In genomic region chr4:184814686-184815045, GRCh38 we compare ENCODE assay signal across 8 cellular contexts. TPM values are rescaled to one million over a fixed set of nuclear protein-coding genes. Genes with fewer than 3 reads are reported as not detected.
DNase-seq lines count a peak whose midpoint lies in the region; ATAC-seq and TF ChIP-seq lines count a peak whose summit lies in the region.

No MANE protein-coding gene starts in this region.

- DNase-seq in GM23248 = peak; percentile 47
- no peak for DNase-seq in left colon
- no peak for DNase-seq in stimulated activated effector memory CD8-positive, alpha-beta T cell treated with anti-CD3 and anti-CD28 coated beads, Interleukin-12 subunit alpha, Interleukin-12 subunit beta, amount 100 ng/mL, for 72 hours (ENCODE audit: low spot score in 2 of 2)
- no peak for DNase-seq in WTC11 (ENCODE audit: low spot score)
- no peak for DNase-seq in T1000 (lab: John Stamatoyannopoulos, UW)
- DNase-seq in epidermal melanocyte (ENCODE audit: insufficient read length, low spot score) = no peak

- no peak for TF ChIP-seq CTCF in WTC11 (IDR thresholded peaks at IDR 0.05)

- H3F3A ChIP-seq in GM23248 (ENCODE audit: insufficient read depth) = no peaks in the 10 kb centered on the region

- no peaks in the 10 kb centered on the region for H3K9me3 Mint-ChIP-seq in activated T-helper 17 cell treated with anti-CD3 and anti-CD28 coated beads, Interleukin-2, amount 50 U/mL, for 72 hours
- H3K9me3 Mint-ChIP-seq in stimulated activated effector memory CD8-positive, alpha-beta T cell treated with anti-CD3 and anti-CD28 coated beads, Interleukin-12 subunit alpha, Interleukin-12 subunit beta, amount 100 ng/mL, for 72 hours = no peaks in the 10 kb centered on the region
- no peaks in the 10 kb centered on the region for H3K9me3 Mint-ChIP-seq in WTC11

- CTCF ChIA-PET in WTC11 (lab: Charles Lee) = interaction anchor here (0.6 to 1.4 kb wide), 5 partner anchors 11 to 190 kb away, joined by 3 to 5 read pairs (median 3); partner anchors contain the start of gene ACSL1

- H3K27me3 Mint-ChIP-seq in activated T-helper 17 cell treated with anti-CD3 and anti-CD28 coated beads, Interleukin-2, amount 50 U/mL, for 72 hours = no peaks in the 10 kb centered on the region
- no peaks in the 10 kb centered on the region; the same call in none of the 2 replicates for H3K27me3 Mint-ChIP-seq in WTC11 (ENCODE audit: low read depth)

- peak overlapping the region; percentile 28; the same call in 1 of the 2 replicates for H2AFZ ChIP-seq in GM23248

- ATAC-seq in activated T-helper 17 cell treated with anti-CD3 and anti-CD28 coated beads, Interleukin-2, amount 50 U/mL, for 72 hours (replicated peaks) = no peak
- ATAC-seq in left colon (peak; percentile 14), GM19455 (IDR thresholded peaks at IDR 0.05; ENCODE audit: unreplicated experiment) (no peak), WTC11 (no peak)
- no peak for ATAC-seq in stimulated activated effector memory CD8-positive, alpha-beta T cell treated with anti-CD3 and anti-CD28 coated beads, Interleukin-12 subunit alpha, Interleukin-12 subunit beta, amount 100 ng/mL, for 72 hours

- peak overlapping the region; percentile 39 for H3K4me2 ChIP-seq in GM23248 (ENCODE audit: unreplicated experiment)

- H3K9me2 ChIP-seq in GM23248 (ENCODE audit: insufficient read depth) = no peaks in the 10 kb centered on the region

- WGBS in GM23248 (ENCODE audit: low coverage in 1 of 2, low lambda C conversion rate in 2 of 2, missing lambda C conversion rate in 2 of 2), 2 experiments = 53 to 59% methylated on average over 5 of the region's 5 CpGs

- H3K27ac ChIP-seq in GM23248 = no peak overlapping the region

- no peaks in the 10 kb centered on the region for H4K20me1 ChIP-seq in GM23248 (ENCODE audit: insufficient read depth)

- 0 out of 2 replicates have a peak overlapping the region, but pooled peaks have one; percentile 22 for H3K4me3 ChIP-seq in GM23248

- H3K4me3 Mint-ChIP-seq in activated T-helper 17 cell treated with anti-CD3 and anti-CD28 coated beads, Interleukin-2, amount 50 U/mL, for 72 hours = peak overlapping the region; percentile 2
- H3K4me3 Mint-ChIP-seq in stimulated activated effector memory CD8-positive, alpha-beta T cell treated with anti-CD3 and anti-CD28 coated beads, Interleukin-12 subunit alpha, Interleukin-12 subunit beta, amount 100 ng/mL, for 72 hours = peak overlapping the region; percentile 36
- no peak overlapping the region for H3K4me3 Mint-ChIP-seq in WTC11

- H3K4me1 ChIP-seq in GM23248 (ENCODE audit: insufficient read depth) = peaks cover 15% of the 10 kb centered on the region

- POLR2A ChIA-PET in WTC11 (lab: Charles Lee) = no interaction called here

- peak overlapping the region; percentile 28 for H3K27ac Mint-ChIP-seq in activated T-helper 17 cell treated with anti-CD3 and anti-CD28 coated beads, Interleukin-2, amount 50 U/mL, for 72 hours
- peak overlapping the region; percentile 91 for H3K27ac Mint-ChIP-seq in stimulated activated effector memory CD8-positive, alpha-beta T cell treated with anti-CD3 and anti-CD28 coated beads, Interleukin-12 subunit alpha, Interleukin-12 subunit beta, amount 100 ng/mL, for 72 hours
- no peak overlapping the region for H3K27ac Mint-ChIP-seq in WTC11

- no peaks in the 10 kb centered on the region for H3K27me3 ChIP-seq in GM23248 (replicated peaks; ENCODE audit: insufficient read depth)

- H3K9me3 ChIP-seq in GM23248 (ENCODE audit: low read depth) = no peaks in the 10 kb centered on the region

- H3K36me3 ChIP-seq in GM23248 (ENCODE audit: low read depth) = no peaks in the 10 kb centered on the region

- in situ Hi-C loops in GM23248 (cut with MboI) = no loop called here

- no peak overlapping the region for H3K9ac ChIP-seq in GM23248

- intact Hi-C loops in left colon (cut with DNase I, micrococcal nuclease) = no loop called here

- no peaks in the 10 kb centered on the region for H3K36me3 Mint-ChIP-seq in activated T-helper 17 cell treated with anti-CD3 and anti-CD28 coated beads, Interleukin-2, amount 50 U/mL, for 72 hours (ENCODE audit: low read depth)
- H3K36me3 Mint-ChIP-seq in stimulated activated effector memory CD8-positive, alpha-beta T cell treated with anti-CD3 and anti-CD28 coated beads, Interleukin-12 subunit alpha, Interleukin-12 subunit beta, amount 100 ng/mL, for 72 hours = peaks cover 6% of the 10 kb centered on the region
- H3K36me3 Mint-ChIP-seq in WTC11 = no peaks in the 10 kb centered on the region

- H3K4me1 Mint-ChIP-seq in activated T-helper 17 cell treated with anti-CD3 and anti-CD28 coated beads, Interleukin-2, amount 50 U/mL, for 72 hours = peaks cover 26% of the 10 kb centered on the region
- peaks cover 55% of the 10 kb centered on the region for H3K4me1 Mint-ChIP-seq in stimulated activated effector memory CD8-positive, alpha-beta T cell treated with anti-CD3 and anti-CD28 coated beads, Interleukin-12 subunit alpha, Interleukin-12 subunit beta, amount 100 ng/mL, for 72 hours
- peaks cover 20% of the 10 kb centered on the region for H3K4me1 Mint-ChIP-seq in WTC11

- H3K79me2 ChIP-seq in GM23248 (ENCODE audit: insufficient read depth) = peaks cover 13% of the 10 kb centered on the region

TF ChIP-seq in WTC11, 78 proteins besides CTCF, POLR2A, EP300 and RAD21 (continues in another document):
- TF ChIP-seq FOXP4 (CRISPR knock-in tag; IDR thresholded peaks at IDR 0.05) = no peak
- no peak for TF ChIP-seq NFE2L1 (CRISPR knock-in tag; IDR thresholded peaks at IDR 0.05)
- TF ChIP-seq, protein P1, sequence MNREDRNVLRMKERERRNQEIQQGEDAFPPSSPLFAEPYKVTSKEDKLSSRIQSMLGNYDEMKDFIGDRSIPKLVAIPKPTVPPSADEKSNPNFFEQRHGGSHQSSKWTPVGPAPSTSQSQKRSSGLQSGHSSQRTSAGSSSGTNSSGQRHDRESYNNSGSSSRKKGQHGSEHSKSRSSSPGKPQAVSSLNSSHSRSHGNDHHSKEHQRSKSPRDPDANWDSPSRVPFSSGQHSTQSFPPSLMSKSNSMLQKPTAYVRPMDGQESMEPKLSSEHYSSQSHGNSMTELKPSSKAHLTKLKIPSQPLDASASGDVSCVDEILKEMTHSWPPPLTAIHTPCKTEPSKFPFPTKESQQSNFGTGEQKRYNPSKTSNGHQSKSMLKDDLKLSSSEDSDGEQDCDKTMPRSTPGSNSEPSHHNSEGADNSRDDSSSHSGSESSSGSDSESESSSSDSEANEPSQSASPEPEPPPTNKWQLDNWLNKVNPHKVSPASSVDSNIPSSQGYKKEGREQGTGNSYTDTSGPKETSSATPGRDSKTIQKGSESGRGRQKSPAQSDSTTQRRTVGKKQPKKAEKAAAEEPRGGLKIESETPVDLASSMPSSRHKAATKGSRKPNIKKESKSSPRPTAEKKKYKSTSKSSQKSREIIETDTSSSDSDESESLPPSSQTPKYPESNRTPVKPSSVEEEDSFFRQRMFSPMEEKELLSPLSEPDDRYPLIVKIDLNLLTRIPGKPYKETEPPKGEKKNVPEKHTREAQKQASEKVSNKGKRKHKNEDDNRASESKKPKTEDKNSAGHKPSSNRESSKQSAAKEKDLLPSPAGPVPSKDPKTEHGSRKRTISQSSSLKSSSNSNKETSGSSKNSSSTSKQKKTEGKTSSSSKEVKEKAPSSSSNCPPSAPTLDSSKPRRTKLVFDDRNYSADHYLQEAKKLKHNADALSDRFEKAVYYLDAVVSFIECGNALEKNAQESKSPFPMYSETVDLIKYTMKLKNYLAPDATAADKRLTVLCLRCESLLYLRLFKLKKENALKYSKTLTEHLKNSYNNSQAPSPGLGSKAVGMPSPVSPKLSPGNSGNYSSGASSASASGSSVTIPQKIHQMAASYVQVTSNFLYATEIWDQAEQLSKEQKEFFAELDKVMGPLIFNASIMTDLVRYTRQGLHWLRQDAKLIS (CRISPR knock-in tag; IDR thresholded peaks at IDR 0.05; ENCODE audit: borderline replicate concordance) = no peak
- TF ChIP-seq ERG (CRISPR knock-in tag; IDR thresholded peaks at IDR 0.05) = no peak
- no peak for TF ChIP-seq ZNF232 (CRISPR knock-in tag; IDR thresholded peaks at IDR 0.05)
- TF ChIP-seq GTF2I (CRISPR knock-in tag; conservative IDR thresholded peaks at IDR 0.05) = no peak
- no peak for TF ChIP-seq MAX (CRISPR knock-in tag; IDR thresholded peaks at IDR 0.05)
- no peak for TF ChIP-seq PRRX2 (CRISPR knock-in tag; IDR thresholded peaks at IDR 0.05)
- TF ChIP-seq OVOL2 (CRISPR knock-in tag; IDR thresholded peaks at IDR 0.05; ENCODE audit: borderline replicate concordance) = no peak
- TF ChIP-seq JAZF1 (CRISPR knock-in tag; IDR thresholded peaks at IDR 0.05) = no peak

RNA-seq across cellular contexts. Expression of gene ACSL1, which starts 11.1 kb away (rescaled TPM):
- total RNA-seq in GM23248 (2014; rRNA removed; shearing (Covaris generic)) = 16.8 and 22.6 TPM in 2 replicates
- polyA plus RNA-seq in GM23248 (2016; fragmentation: Nextera tagmentation; extraction: Ambion mirVana) = 15.4 and 17.3 TPM in 2 replicates
- total RNA-seq in activated T-helper 17 cell treated with anti-CD3 and anti-CD28 coated beads, Interleukin-2, amount 50 U/mL, for 72 hours = 10 to 100 TPM; 13.2 to 22.2 TPM
- total RNA-seq in left colon (10 to 100 TPM; 39.4 to 41.2 TPM), WTC11 (2021) (5.1 to 6.6 TPM (median 5.9 TPM) in 3 replicates)
